ENCODE assay signal across 17 cellular contexts in the genomic region with DNA sequence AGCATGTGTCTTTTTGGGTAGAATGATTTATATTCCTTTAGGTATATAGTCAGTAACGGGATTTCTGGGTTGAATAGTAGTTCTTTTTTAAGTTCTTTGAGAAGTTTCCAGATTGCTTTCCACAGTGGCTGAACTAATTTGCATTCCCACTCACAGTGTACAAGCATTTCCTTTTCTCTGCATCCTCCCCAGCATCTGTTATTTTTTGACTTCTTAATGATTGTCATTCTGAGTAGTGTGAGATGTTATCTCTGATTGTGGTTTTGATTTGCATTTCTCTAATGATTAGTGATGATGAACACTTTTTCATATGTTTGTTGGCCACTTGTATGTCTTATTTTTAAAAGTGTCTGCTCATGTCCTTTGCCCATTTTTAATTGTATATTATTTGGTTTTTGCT.
DNase-seq lines count a peak whose midpoint lies in the region; ATAC-seq lines count a peak whose summit lies in the region.
"Had no signal": no experiment of that assay in that cellular context is flagged by ENCODE, and none has a peak within 500 bp of the region (broad histone marks: within the 10 kb centered on the region; RNA-seq: fewer than 3 reads in every experiment).

No MANE protein-coding gene starts in this region.

- ATAC-seq in GM18502 (IDR thresholded peaks at IDR 0.05; ENCODE audit: poor library complexity, unreplicated experiment) (peak; percentile 72), GM19468 (IDR thresholded peaks at IDR 0.05; ENCODE audit: extremely low read depth, unreplicated experiment) (peak; percentile 45), HG02885 (IDR thresholded peaks at IDR 0.05; ENCODE audit: poor library complexity, unreplicated experiment) (peak; percentile 51), HG03460 (IDR thresholded peaks at IDR 0.05; ENCODE audit: unreplicated experiment) (peak; percentile 75), GM19455 (IDR thresholded peaks at IDR 0.05; ENCODE audit: unreplicated experiment) (no peak)
- ATAC-seq: HCT116, left lobe of liver, PC-3 had no signal

- no peak for DNase-seq in cerebellar cortex (ENCODE audit: low spot score)
- DNase-seq in GF-D8 (lab: John Stamatoyannopoulos, UW): no peak
- no peak for DNase-seq in NCI-H1417 (lab: John Stamatoyannopoulos, UW)
- DNase-seq: activated naive CD4-positive, alpha-beta T cell; hippocampal formation; NCI-H2029; NCI-H526 treated with DMSO at 0.1 percent for 48 hours; PC-3; posterior cingulate gyrus; SW 1271 had no signal
